In genomic region chr1:147723691-147724323, GRCh38 we compare ENCODE assay signal across 9 cellular contexts. TPM values are rescaled to one million over a fixed set of nuclear protein-coding genes. Genes with fewer than 3 reads are reported as not detected.
DNase-seq lines count a peak whose midpoint lies in the region; TF ChIP-seq lines count a peak whose summit lies in the region.
"Had no signal": no experiment of that assay in that cellular context is flagged by ENCODE, and none has a peak within 500 bp of the region (broad histone marks: within the 10 kb centered on the region; RNA-seq: fewer than 3 reads in every experiment).

No MANE protein-coding gene starts in this region.

- H3K4me3 Mint-ChIP-seq in Caco-2 (ENCODE audit: unreplicated experiment) = no peak overlapping the region
- H3K4me3 Mint-ChIP-seq: stimulated activated naive CD8-positive, alpha-beta T cell treated with anti-CD3 and anti-CD28 coated beads, Interleukin-15, Interleukin-2, amounts not matched to agents 100 ng/mL and 50 ng/mL, for 24 hours had no signal

- H3K27ac ChIP-seq in VCaP (no peak overlapping the region), right atrium auricular region (no peak overlapping the region)

- H3K36me3 Mint-ChIP-seq in Caco-2 (ENCODE audit: insufficient read depth, unreplicated experiment) = no peaks in the 10 kb centered on the region

- peaks cover 26% of the 10 kb centered on the region for H3K4me1 ChIP-seq in Caco-2
- H3K4me1 ChIP-seq in right atrium auricular region = peaks cover 0 to 3% of the 10 kb centered on the region in 2 donors

- intact Hi-C loops in Caco-2 (cut with micrococcal nuclease; ENCODE audit: unreplicated experiment) = loop anchor here (1.0 kb wide), 1 partner anchor 166 kb away; no protein-coding TSS in a partner anchor

- H3K27me3 Mint-ChIP-seq in Caco-2 (ENCODE audit: insufficient read depth, unreplicated experiment) = no peaks in the 10 kb centered on the region

- BruUV-seq in Caco-2 (replicated peaks; lab: Mats Ljungman, UMichigan) = no TSS peak

- H3K27me3 ChIP-seq in Caco-2 (replicated peaks; ENCODE audit: control insufficient read depth, insufficient read depth, low read length) = no peaks in the 10 kb centered on the region
- no peaks in the 10 kb centered on the region for H3K27me3 ChIP-seq in right atrium auricular region

- no peaks in the 10 kb centered on the region for H3K9me3 Mint-ChIP-seq in Caco-2 (ENCODE audit: unreplicated experiment)
- H3K9me3 Mint-ChIP-seq: stimulated activated naive CD8-positive, alpha-beta T cell treated with anti-CD3 and anti-CD28 coated beads, Interleukin-15, Interleukin-2, amounts not matched to agents 100 ng/mL and 50 ng/mL, for 24 hours had no signal

- peak; percentile 70 to 85 for TF ChIP-seq CTCF in Caco-2 (IDR thresholded peaks at IDR 0.05; ENCODE audit: insufficient read depth in 1 of 2, low read depth in 1 of 2, low read length in 1 of 2, severe bottlenecking in 1 of 2, unreplicated experiment in 1 of 2)
- TF ChIP-seq CTCF in VCaP (conservative IDR thresholded peaks at IDR 0.05) = peak; percentile 72
- TF ChIP-seq CTCF in right atrium auricular region (IDR thresholded peaks at IDR 0.05) = peak; percentile 46 to 79

- CTCF ChIA-PET in Caco-2 (lab: Charles Lee) = interaction anchor here (0.8 to 5.4 kb wide), 3 partner anchors 165 to 169 kb away, joined by 3 to 34 read pairs (median 5); no protein-coding TSS in a partner anchor

- DNase-seq in Caco-2 (peak; percentile 70 to 74), HuH-7 (ENCODE audit: low spot score) (peak; percentile 30), right atrium auricular region (ENCODE audit: low spot score) (no peak), NCI-H446 treated with DMSO at 0.1 percent for 48 hours (lab: John Stamatoyannopoulos, UW) (no peak), epidermal melanocyte (ENCODE audit: insufficient read length, low spot score) (no peak), SKM-1 treated with dmso at 0.1 percent for 144 hours (lab: John Stamatoyannopoulos, UW; ENCODE audit: unreplicated experiment) (no peak)
- DNase-seq in stimulated activated CD4-positive, alpha-beta T cell treated with anti-CD3 and anti-CD28 coated beads, Interleukin-4, amount 100 ng/mL, for 1 hour = peak; percentile 8

- no peak overlapping the region for H3K4me3 ChIP-seq in Caco-2 (ENCODE audit: low read depth, low read length)
- H3K4me3 ChIP-seq in right atrium auricular region = no peak overlapping the region

- H3K9me3 ChIP-seq in Caco-2 (peaks cover 5% of the 10 kb centered on the region; the same call in 1 of the 2 replicates), right atrium auricular region (no peaks in the 10 kb centered on the region)

- H3K36me3 ChIP-seq in Caco-2 (ENCODE audit: control insufficient read depth, insufficient read depth, low read length) (no peaks in the 10 kb centered on the region; the same call in 1 of the 2 replicates), right atrium auricular region (no peaks in the 10 kb centered on the region)

- peaks cover 21% of the 10 kb centered on the region for H3K4me1 Mint-ChIP-seq in Caco-2 (ENCODE audit: low read depth, unreplicated experiment)

- POLR2A ChIA-PET in Caco-2 (lab: Charles Lee) = no interaction called here

- H3K27ac Mint-ChIP-seq in Caco-2 (ENCODE audit: unreplicated experiment) = no peak overlapping the region
- H3K27ac Mint-ChIP-seq: stimulated activated naive CD8-positive, alpha-beta T cell treated with anti-CD3 and anti-CD28 coated beads, Interleukin-15, Interleukin-2, amounts not matched to agents 100 ng/mL and 50 ng/mL, for 24 hours had no signal

RNA-seq across cellular contexts. Expression of gene GJA5, which starts 36.6 kb away (rescaled TPM):
- total RNA-seq in Caco-2 (2022) (0.51 and 0.75 TPM in 2 replicates), right atrium auricular region (100 to 1,000 TPM; 114 to 126 TPM)

RNA-seq across cellular contexts. Expression of gene ACP6, which starts 53.5 kb away (rescaled TPM):
- 24.6 and 26.7 TPM in 2 replicates for total RNA-seq in Caco-2 (2022)
- total RNA-seq in right atrium auricular region = 10 to 100 TPM in 1 of 2 donors, 1 to 10 TPM in 1; 6.1 to 10.6 TPM

Comparison
In these comparisons a context has a peak if more than half of its experiments do, and no peak if none do; other contexts are left out.
1. DNase-seq: peak in Caco-2 (2 of 2), HuH-7 (single experiment) and stimulated activated CD4-positive, alpha-beta T cell treated with anti-CD3 and anti-CD28 coated beads, Interleukin-4, amount 100 ng/mL, for 1 hour (single experiment); none in right atrium auricular region (single experiment), NCI-H446 treated with DMSO at 0.1 percent for 48 hours (single experiment), epidermal melanocyte (single experiment) and SKM-1 treated with dmso at 0.1 percent for 144 hours (single experiment).
2. RNA of gene GJA5, which starts 36.6 kb away (total RNA-seq): 114 to 126 TPM in right atrium auricular region; 0.51 to 0.75 TPM in Caco-2; every median in the first group is over 10 times any median in the second.
3. Peak in every context shown above with its lines, with median percentiles within 50 percentile points of each other: CTCF ChIP-seq.